Comparison of ENCODE assay signal across 9 cellular contexts in genomic region chr15:41695750-41696436, GRCh38. TPM values are rescaled to one million over a fixed set of nuclear protein-coding genes. Genes with fewer than 3 reads are reported as not detected.
A peak's percentile ranks its signal among the peaks of the same experiment; 100 is the strongest.
DNase-seq lines count a peak whose midpoint lies in the region; ATAC-seq and TF ChIP-seq lines count a peak whose summit lies in the region.
"Had no signal": no experiment of that assay in that cellular context is flagged by ENCODE, and none has a peak within 500 bp of the region (broad histone marks: within the 10 kb centered on the region; RNA-seq: fewer than 3 reads in every experiment).

No MANE protein-coding gene starts in this region.

- H4K20me1 ChIP-seq in HCT116 (ENCODE audit: insufficient read depth) = no peaks in the 10 kb centered on the region

- no peak overlapping the region for H3K27ac ChIP-seq in HCT116 (ENCODE audit: low read depth, low read length)
- peak overlapping the region; percentile 40 for H3K27ac ChIP-seq in cardiac muscle cell
- H3K27ac ChIP-seq: epithelial cell of prostate had no signal

- peak; percentile 14 for DNase-seq in activated CD4-positive, CD25-positive, alpha-beta regulatory T cell treated with anti-CD3 and anti-CD28 coated beads, Interleukin-2, amount 50 U/mL, for 16 hours (ENCODE audit: low read depth, low spot score)
- no peak for DNase-seq in activated CD4-positive, CD25-positive, alpha-beta regulatory T cell treated with anti-CD3 and anti-CD28 coated beads, Interleukin-2, amount 50 U/mL, for 72 hours
- DNase-seq in HCT116 (ENCODE audit: low read depth, low spot score) = peak; percentile 24
- peak; percentile 89 for DNase-seq in NAMALWA (ENCODE audit: low spot score)
- peak; percentile 33 for DNase-seq in activated CD8-positive, alpha-beta memory T cell treated with anti-CD3 and anti-CD28 coated beads, Interleukin-2, amount 50 U/mL, for 4 hours
- peak; percentile 14 to 61 for DNase-seq in cardiac muscle cell (ENCODE audit: low read depth in 1 of 2, low spot score in 1 of 2)
- DNase-seq in stimulated activated CD4-positive, alpha-beta T cell treated with anti-CD3 and anti-CD28 coated beads, Interleukin-4, amount 100 ng/mL, for 24 hours = peak; percentile 47
- DNase-seq in retina = no peak

- no TSS peak for BruUV-seq in HCT116 (replicated peaks; lab: Mats Ljungman, UMichigan)

- peaks cover 0 to 7% of the 10 kb centered on the region in 2 experiments; a peak in 2 of 4 replicates for H3K36me3 ChIP-seq in HCT116 (ENCODE audit: control insufficient read depth in 1 of 2, insufficient read depth in 2 of 2, low read length in 2 of 2)
- H3K36me3 ChIP-seq in cardiac muscle cell = no peaks in the 10 kb centered on the region

- no peak overlapping the region for H2AFZ ChIP-seq in HCT116 (ENCODE audit: low read depth, low read length, poor library complexity, severe bottlenecking)

- TF ChIP-seq POLR2A in HCT116 (IDR thresholded peaks at IDR 0.05; ENCODE audit: borderline replicate concordance, extremely low read depth, insufficient read depth, insufficient read length) = no peak

- peak in 2 of 3 experiments; percentile 51 to 52; a peak in 4 of 6 replicates for TF ChIP-seq CTCF in HCT116 (IDR thresholded peaks at IDR 0.05 in 2 of 3, conservative IDR thresholded peaks at IDR 0.05 in 1 of 3; ENCODE audit: borderline replicate concordance in 1 of 3, insufficient read depth in 1 of 3, low read depth in 2 of 3, low read length in 2 of 3)
- TF ChIP-seq CTCF in cardiac muscle cell (IDR thresholded peaks at IDR 0.05; ENCODE audit: low read depth, low read length) = peak; percentile 43

- ATAC-seq in HCT116 = peak; percentile 82

- CTCF ChIA-PET in HCT116 (lab: Charles Lee) = interaction anchor here (0.6 to 1.2 kb wide), 5 partner anchors 15 to 116 kb away, joined by 3 to 4 read pairs (median 4); no protein-coding TSS in a partner anchor

- H3K9me3 ChIP-seq in HCT116 (ENCODE audit: control insufficient read depth in 1 of 2, insufficient read depth in 1 of 2, low read depth in 1 of 2, low read length in 2 of 2) (no peaks in the 10 kb centered on the region), cardiac muscle cell (ENCODE audit: low read depth) (no peaks in the 10 kb centered on the region)

- intact Hi-C loops in HCT116 (cut with micrococcal nuclease) = loop anchor here (2.0 kb wide), 1 partner anchor 115 kb away; no protein-coding TSS in a partner anchor

- no peak overlapping the region for H3K4me3 ChIP-seq in HCT116 (replicated peaks in 1 of 2; ENCODE audit: low read depth in 1 of 2, low read length in 2 of 2)
- H3K4me3 ChIP-seq in cardiac muscle cell = no peak overlapping the region

- no peaks in the 10 kb centered on the region for H3K9me2 ChIP-seq in HCT116 (ENCODE audit: insufficient read depth)

- H3K27me3 ChIP-seq in HCT116 (ENCODE audit: insufficient read depth, low read length) = no peaks in the 10 kb centered on the region
- no peaks in the 10 kb centered on the region for H3K27me3 ChIP-seq in cardiac muscle cell

- H3K9ac ChIP-seq in HCT116 (ENCODE audit: low read length) = no peak overlapping the region

- RAD21 ChIA-PET in HCT116 (lab: Charles Lee; ENCODE audit: low non-redundant PET in 1 of 2, low total read pairs in 2 of 2, uncharacterized antibody in 2 of 2, unreplicated experiment in 2 of 2) = interaction anchor here in 1 of 2 experiments (0.7 to 1.2 kb wide), 2 partner anchors 78 to 209 kb away, joined by 3 to 4 read pairs; partner anchors contain the start of gene MAPKBP1

- no peak overlapping the region for H3K4me2 ChIP-seq in HCT116 (ENCODE audit: low read length)

- H3K4me1 ChIP-seq in HCT116 (ENCODE audit: control insufficient read depth in 1 of 2, insufficient read depth in 2 of 2, low read length in 2 of 2) (no peaks in the 10 kb centered on the region), cardiac muscle cell (ENCODE audit: low read depth) (peaks cover 16% of the 10 kb centered on the region)

- peaks cover 71% of the 10 kb centered on the region for H3K79me2 ChIP-seq in HCT116 (ENCODE audit: insufficient read depth, low read length)

- TF ChIP-seq RAD21 in HCT116 (IDR thresholded peaks at IDR 0.05; ENCODE audit: low read depth) = peak; percentile 53

- POLR2A ChIA-PET in HCT116 (lab: Charles Lee) = interaction anchor here (0.5 to 1.0 kb wide), 2 partner anchors 9 to 215 kb away, joined by 4 to 5 read pairs; no protein-coding TSS in a partner anchor

TF ChIP-seq in HCT116, 20 proteins besides CTCF, POLR2A, EP300 and RAD21:
- TF ChIP-seq FOSL1 (IDR thresholded peaks at IDR 0.05; ENCODE audit: low read depth) (no peak), EZH2phosphoT487 (IDR thresholded peaks at IDR 0.05; ENCODE audit: borderline replicate concordance) (no peak), EGR1 (IDR thresholded peaks at IDR 0.05; ENCODE audit: low read depth) (no peak), CEBPB (IDR thresholded peaks at IDR 0.05; ENCODE audit: low read depth) (no peak), TCF7L2 (IDR thresholded peaks at IDR 0.05; ENCODE audit: borderline replicate concordance, extremely low read depth, insufficient read depth, insufficient read length) (no peak)

RNA-seq across cellular contexts. Expression of gene MGA, which starts 35.7 kb away (rescaled TPM):
- 28.9 TPM for total RNA-seq in HCT116 (2021; ENCODE audit: unreplicated experiment)
- polyA plus RNA-seq in HCT116 (2012) = 4.5 and 5.1 TPM in 2 replicates
- total RNA-seq in cardiac muscle cell = 22.7 and 48.8 TPM in 2 replicates
- polyA plus RNA-seq in cardiac muscle cell = 17.7 and 23.2 TPM in 2 replicates

Comparison
In these comparisons a context has a peak if more than half of its experiments do, and no peak if none do; other contexts are left out.
1. DNase-seq: peak in activated CD4-positive, CD25-positive, alpha-beta regulatory T cell treated with anti-CD3 and anti-CD28 coated beads, Interleukin-2, amount 50 U/mL, for 16 hours (single experiment), HCT116 (single experiment), NAMALWA (single experiment), activated CD8-positive, alpha-beta memory T cell treated with anti-CD3 and anti-CD28 coated beads, Interleukin-2, amount 50 U/mL, for 4 hours (single experiment), cardiac muscle cell (2 of 2) and stimulated activated CD4-positive, alpha-beta T cell treated with anti-CD3 and anti-CD28 coated beads, Interleukin-4, amount 100 ng/mL, for 24 hours (single experiment); none in activated CD4-positive, CD25-positive, alpha-beta regulatory T cell treated with anti-CD3 and anti-CD28 coated beads, Interleukin-2, amount 50 U/mL, for 72 hours (single experiment) and retina (single experiment).